ENCODE assay signal across 1 cellular context in the genomic region with DNA sequence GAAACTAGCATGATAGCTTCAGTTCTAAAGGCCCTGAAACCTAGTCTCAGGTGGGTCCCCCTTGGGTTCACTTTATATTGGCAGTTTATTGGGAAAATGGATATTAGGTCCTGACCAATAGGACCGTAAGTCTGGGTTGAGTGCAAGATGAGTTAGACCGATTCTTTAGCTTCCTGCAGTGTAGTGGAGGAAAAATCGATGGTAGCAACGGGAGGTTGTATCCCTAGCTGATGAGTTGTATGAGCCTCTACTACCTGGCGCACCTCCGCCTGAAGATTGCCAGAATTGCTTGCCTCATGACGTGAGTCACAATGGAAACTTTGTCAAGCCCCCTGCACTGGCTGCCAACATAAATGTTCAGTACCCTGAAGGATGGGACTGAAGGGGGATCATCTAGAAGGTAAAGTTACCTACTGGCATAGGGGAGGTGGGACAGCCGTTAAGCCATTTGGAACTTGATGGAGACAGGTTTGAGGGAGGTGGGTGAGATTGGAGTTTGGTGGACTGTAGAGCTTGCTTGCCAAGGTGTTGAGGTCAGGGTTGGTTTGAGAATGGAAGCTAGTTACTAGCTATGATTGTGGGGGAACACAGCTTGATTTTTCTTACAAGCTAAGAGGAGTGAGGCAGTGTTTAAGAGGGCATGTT.
TF ChIP-seq lines count a peak whose summit lies in the region.

No MANE protein-coding gene starts in this region.

TF ChIP-seq in K562, 482 proteins besides CTCF, POLR2A, EP300 and RAD21 (continued from another document and continues in another):
- TF ChIP-seq, protein P1, sequence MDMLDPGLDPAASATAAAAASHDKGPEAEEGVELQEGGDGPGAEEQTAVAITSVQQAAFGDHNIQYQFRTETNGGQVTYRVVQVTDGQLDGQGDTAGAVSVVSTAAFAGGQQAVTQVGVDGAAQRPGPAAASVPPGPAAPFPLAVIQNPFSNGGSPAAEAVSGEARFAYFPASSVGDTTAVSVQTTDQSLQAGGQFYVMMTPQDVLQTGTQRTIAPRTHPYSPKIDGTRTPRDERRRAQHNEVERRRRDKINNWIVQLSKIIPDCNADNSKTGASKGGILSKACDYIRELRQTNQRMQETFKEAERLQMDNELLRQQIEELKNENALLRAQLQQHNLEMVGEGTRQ (CRISPR knock-in tag; IDR thresholded peaks at IDR 0.05) = no peak
- TF ChIP-seq MBD2 (IDR thresholded peaks at IDR 0.05; ENCODE audit: borderline replicate concordance, low read depth) (peak; percentile 70; the same call in 1 of the 2 replicates), ZBTB8A (IDR thresholded peaks at IDR 0.05; ENCODE audit: partially characterized antibody) (no peak), NFE2 (IDR thresholded peaks at IDR 0.05; ENCODE audit: low read depth) (no peak), ZNF586 (CRISPR knock-in tag; conservative IDR thresholded peaks at IDR 0.05) (peak; percentile 91), NKRF (IDR thresholded peaks at IDR 0.05; ENCODE audit: borderline replicate concordance) (no peak), GABPB1 (CRISPR knock-in tag; IDR thresholded peaks at IDR 0.05) (peak; percentile 61; the same call in 1 of the 2 replicates), TSC22D4 (tag; IDR thresholded peaks at IDR 0.05) (no peak), ARHGAP35 (IDR thresholded peaks at IDR 0.05; ENCODE audit: partially characterized antibody) (peak; percentile 80), ZNF184 (CRISPR knock-in tag; IDR thresholded peaks at IDR 0.05) (no peak), TCF15 (CRISPR knock-in tag; IDR thresholded peaks at IDR 0.05) (0 out of 2 replicates have a peak, but pooled peaks have one; percentile 5), SLC30A9 (CRISPR knock-in tag; IDR thresholded peaks at IDR 0.05) (no peak), ZNF263 (CRISPR knock-in tag; IDR thresholded peaks at IDR 0.05; ENCODE audit: borderline replicate concordance) (no peak), ETV1 (tag; conservative IDR thresholded peaks at IDR 0.05; ENCODE audit: low read depth) (no peak), ZFPM2 (CRISPR knock-in tag; IDR thresholded peaks at IDR 0.05) (peak; percentile 85; the same call in 1 of the 2 replicates), ZNF316 (IDR thresholded peaks at IDR 0.05) (no peak), TFE3 (CRISPR knock-in tag; IDR thresholded peaks at IDR 0.05) (peak; percentile 1; the same call in 1 of the 2 replicates), IFI16 (CRISPR knock-in tag; IDR thresholded peaks at IDR 0.05) (no peak), EWSR1 (IDR thresholded peaks at IDR 0.05; ENCODE audit: borderline replicate concordance, low read depth, partially characterized antibody) (peak; percentile 34), RCOR1 (IDR thresholded peaks at IDR 0.05; ENCODE audit: borderline replicate concordance in 1 of 2, low read depth in 2 of 2, low read length in 2 of 2) (0 out of 4 replicates have a peak, but pooled peaks of 1 of the 2 experiments have one; percentile 75), FOXP1 (CRISPR knock-in tag; IDR thresholded peaks at IDR 0.05) (no peak; the same call in 1 of the 2 replicates), PREB (CRISPR knock-in tag; IDR thresholded peaks at IDR 0.05) (no peak; the same call in 1 of the 2 replicates), XRCC4 (IDR thresholded peaks at IDR 0.05; ENCODE audit: extremely low read depth, insufficient read depth, insufficient read length) (no peak), ETS2 (tag; IDR thresholded peaks at IDR 0.05; ENCODE audit: borderline replicate concordance, poor library complexity, severe bottlenecking) (no peak), ZBTB33 (CRISPR knock-in tag; IDR thresholded peaks at IDR 0.05) (no peak), MCM3 (IDR thresholded peaks at IDR 0.05) (no peak), POLR2B (IDR thresholded peaks at IDR 0.05; ENCODE audit: low read depth, partially characterized antibody) (peak; percentile 97), TSHZ1 (CRISPR knock-in tag; IDR thresholded peaks at IDR 0.05) (no peak), SUPT5H (IDR thresholded peaks at IDR 0.05) (peak; percentile 99), ZNF764 (CRISPR knock-in tag; IDR thresholded peaks at IDR 0.05; ENCODE audit: low read depth) (peak; percentile 23; the same call in 1 of the 2 replicates), SIX5 (IDR thresholded peaks at IDR 0.05; ENCODE audit: borderline replicate concordance in 1 of 2, insufficient read depth in 1 of 2, low read depth in 1 of 2, low read length in 2 of 2) (no peak), ZNF583 (CRISPR knock-in tag; IDR thresholded peaks at IDR 0.05) (no peak), POLR2AphosphoS2 (IDR thresholded peaks at IDR 0.05; ENCODE audit: low read length) (peak; percentile 99), NCOA4 (IDR thresholded peaks at IDR 0.05; ENCODE audit: partially characterized antibody) (no peak), ETV6 (IDR thresholded peaks at IDR 0.05; ENCODE audit: borderline replicate concordance in 1 of 2, low read depth in 2 of 2, low read length in 1 of 2) (0 out of 4 replicates have a peak, but pooled peaks of 1 of the 2 experiments have one; percentile 8), ETV6 (CRISPR knock-in tag; IDR thresholded peaks at IDR 0.05; ENCODE audit: borderline replicate concordance) (no peak), ZNF212 (CRISPR knock-in tag; IDR thresholded peaks at IDR 0.05) (no peak), ZNF165 (CRISPR knock-in tag; IDR thresholded peaks at IDR 0.05; ENCODE audit: borderline replicate concordance) (no peak), MAFK (IDR thresholded peaks at IDR 0.05; ENCODE audit: low read length) (no peak)
- TF ChIP-seq, protein P2, sequence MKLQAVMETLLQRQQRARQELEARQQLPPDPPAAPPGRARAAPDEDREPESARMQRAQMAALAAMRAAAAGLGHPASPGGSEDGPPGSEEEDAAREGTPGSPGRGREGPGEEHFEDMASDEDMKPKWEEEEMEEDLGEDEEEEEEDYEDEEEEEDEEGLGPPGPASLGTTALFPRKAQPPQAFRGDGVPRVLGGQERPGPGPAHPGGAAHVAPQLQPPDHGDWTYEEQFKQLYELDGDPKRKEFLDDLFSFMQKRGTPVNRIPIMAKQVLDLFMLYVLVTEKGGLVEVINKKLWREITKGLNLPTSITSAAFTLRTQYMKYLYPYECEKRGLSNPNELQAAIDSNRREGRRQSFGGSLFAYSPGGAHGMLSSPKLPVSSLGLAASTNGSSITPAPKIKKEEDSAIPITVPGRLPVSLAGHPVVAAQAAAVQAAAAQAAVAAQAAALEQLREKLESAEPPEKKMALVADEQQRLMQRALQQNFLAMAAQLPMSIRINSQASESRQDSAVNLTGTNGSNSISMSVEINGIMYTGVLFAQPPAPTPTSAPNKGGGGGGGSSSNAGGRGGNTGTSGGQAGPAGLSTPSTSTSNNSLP (IDR thresholded peaks at IDR 0.05; ENCODE audit: borderline replicate concordance, low read depth, low read length) = no peak
- TF ChIP-seq, protein P3, sequence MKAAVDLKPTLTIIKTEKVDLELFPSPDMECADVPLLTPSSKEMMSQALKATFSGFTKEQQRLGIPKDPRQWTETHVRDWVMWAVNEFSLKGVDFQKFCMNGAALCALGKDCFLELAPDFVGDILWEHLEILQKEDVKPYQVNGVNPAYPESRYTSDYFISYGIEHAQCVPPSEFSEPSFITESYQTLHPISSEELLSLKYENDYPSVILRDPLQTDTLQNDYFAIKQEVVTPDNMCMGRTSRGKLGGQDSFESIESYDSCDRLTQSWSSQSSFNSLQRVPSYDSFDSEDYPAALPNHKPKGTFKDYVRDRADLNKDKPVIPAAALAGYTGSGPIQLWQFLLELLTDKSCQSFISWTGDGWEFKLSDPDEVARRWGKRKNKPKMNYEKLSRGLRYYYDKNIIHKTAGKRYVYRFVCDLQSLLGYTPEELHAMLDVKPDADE (conservative IDR thresholded peaks at IDR 0.05; ENCODE audit: control insufficient read depth, low read depth, low read length) = peak; percentile 62
- TF ChIP-seq, protein P4, sequence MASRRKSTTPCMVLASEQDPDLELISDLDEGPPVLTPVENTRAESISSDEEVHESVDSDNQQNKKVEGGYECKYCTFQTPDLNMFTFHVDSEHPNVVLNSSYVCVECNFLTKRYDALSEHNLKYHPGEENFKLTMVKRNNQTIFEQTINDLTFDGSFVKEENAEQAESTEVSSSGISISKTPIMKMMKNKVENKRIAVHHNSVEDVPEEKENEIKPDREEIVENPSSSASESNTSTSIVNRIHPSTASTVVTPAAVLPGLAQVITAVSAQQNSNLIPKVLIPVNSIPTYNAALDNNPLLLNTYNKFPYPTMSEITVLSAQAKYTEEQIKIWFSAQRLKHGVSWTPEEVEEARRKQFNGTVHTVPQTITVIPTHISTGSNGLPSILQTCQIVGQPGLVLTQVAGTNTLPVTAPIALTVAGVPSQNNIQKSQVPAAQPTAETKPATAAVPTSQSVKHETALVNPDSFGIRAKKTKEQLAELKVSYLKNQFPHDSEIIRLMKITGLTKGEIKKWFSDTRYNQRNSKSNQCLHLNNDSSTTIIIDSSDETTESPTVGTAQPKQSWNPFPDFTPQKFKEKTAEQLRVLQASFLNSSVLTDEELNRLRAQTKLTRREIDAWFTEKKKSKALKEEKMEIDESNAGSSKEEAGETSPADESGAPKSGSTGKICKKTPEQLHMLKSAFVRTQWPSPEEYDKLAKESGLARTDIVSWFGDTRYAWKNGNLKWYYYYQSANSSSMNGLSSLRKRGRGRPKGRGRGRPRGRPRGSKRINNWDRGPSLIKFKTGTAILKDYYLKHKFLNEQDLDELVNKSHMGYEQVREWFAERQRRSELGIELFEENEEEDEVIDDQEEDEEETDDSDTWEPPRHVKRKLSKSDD (conservative IDR thresholded peaks at IDR 0.05; ENCODE audit: low read length) = no peak
